ENCODE assay signal across 22 cellular contexts in the genomic region with DNA sequence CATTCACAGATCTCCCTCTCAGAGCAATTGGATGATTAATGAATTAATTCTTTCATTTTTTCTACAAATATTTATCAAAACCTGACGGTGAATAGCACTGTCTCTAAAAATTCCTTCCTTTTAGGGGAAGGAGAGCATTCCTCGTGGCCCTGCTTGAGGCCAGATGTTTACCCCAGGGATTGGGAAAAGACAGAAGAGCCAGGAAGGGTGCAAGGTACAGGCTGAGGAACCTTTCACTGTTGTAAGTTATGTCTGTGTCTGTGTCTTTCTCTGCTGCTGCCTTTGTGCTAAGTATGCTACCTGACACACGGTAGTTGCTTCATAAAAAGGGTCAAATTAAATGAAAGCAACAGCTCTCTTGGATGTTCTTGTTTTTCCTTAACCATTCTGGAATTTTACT. TPM values are rescaled to one million over a fixed set of nuclear protein-coding genes. Genes with fewer than 3 reads are reported as not detected.
"Had no signal": no experiment of that assay in that cellular context is flagged by ENCODE, and none has a peak within 500 bp of the region (broad histone marks: within the 10 kb centered on the region; RNA-seq: fewer than 3 reads in every experiment).

No MANE protein-coding gene starts in this region.

- H2AFZ ChIP-seq: neural progenitor cell had no signal

- H3K4me3 Mint-ChIP-seq: endodermal cell, natural killer cell, neural progenitor cell, type B pancreatic cell had no signal

- H3K9ac ChIP-seq: neural progenitor cell had no signal

- H3K36me3 Mint-ChIP-seq: natural killer cell, neural progenitor cell, type B pancreatic cell had no signal

- H3K36me3 ChIP-seq: heart left ventricle, neural progenitor cell, pancreas, thyroid gland, vagina had no signal

- H3K27me3 ChIP-seq: heart left ventricle, neural progenitor cell, pancreas, thyroid gland, vagina had no signal

- ATAC-seq: heart left ventricle, left colon, mucosa of descending colon, natural killer cell, pancreas, right cardiac atrium had no signal

- DNase-seq: effector CD4-positive, alpha-beta T cell; endodermal cell; heart left ventricle; hippocampal formation; left colon; mammary epithelial cell; mucosa of descending colon; natural killer cell; nucleus accumbens; pancreas; right cardiac atrium; stimulated activated CD4-positive, alpha-beta T cell treated with anti-CD3 and anti-CD28 coated beads, Interleukin-2, amount 100 ng/mL, for 48 hours; stimulated activated naive CD4-positive, alpha-beta T cell treated with Interleukin-2 at 50 U/mL for 16 hours; thyroid gland had no signal

- H3K27ac Mint-ChIP-seq: endodermal cell, natural killer cell, neural progenitor cell, progenitor cell of endocrine pancreas, type B pancreatic cell had no signal

- H3K4me3 ChIP-seq: coronary artery, heart left ventricle, mucosa of descending colon, neural progenitor cell, pancreas, smooth muscle cell, thyroid gland, vagina had no signal

- H3K27me3 Mint-ChIP-seq: progenitor cell of endocrine pancreas had no signal

- H3K27ac ChIP-seq: coronary artery, heart left ventricle, neural progenitor cell, pancreas, thyroid gland, vagina had no signal

- FAIRE-seq: endothelial cell of umbilical vein, frontal cortex, pancreas had no signal

- H3K4me2 ChIP-seq: neural progenitor cell, smooth muscle cell had no signal

- H3K4me1 Mint-ChIP-seq: natural killer cell had no signal

- H3K9me3 ChIP-seq: heart left ventricle, mucosa of descending colon, pancreas, thyroid gland, vagina had no signal

- H3K4me1 ChIP-seq: neural progenitor cell, vagina had no signal

- H3K9me3 Mint-ChIP-seq: endodermal cell, natural killer cell, neural progenitor cell had no signal

RNA-seq across cellular contexts. Expression of a gene that starts 27.4 kb away (rescaled TPM):
- total RNA-seq: natural killer cell had no signal
